Comparison of ENCODE assay signal across 20 cellular contexts in genomic region chr11:108912587-108912986, GRCh38.
A peak's percentile ranks its signal among the peaks of the same experiment; 100 is the strongest.
DNase-seq lines count a peak whose midpoint lies in the region; TF ChIP-seq lines count a peak whose summit lies in the region.
"Had no signal": no experiment of that assay in that cellular context is flagged by ENCODE, and none has a peak within 500 bp of the region (broad histone marks: within the 10 kb centered on the region; RNA-seq: fewer than 3 reads in every experiment).

No MANE protein-coding gene starts in this region.

- H3K9me3 ChIP-seq in HUES48 (ENCODE audit: control insufficient read depth, insufficient read depth, low read length) (no peaks in the 10 kb centered on the region), smooth muscle cell (replicated peaks; ENCODE audit: low read depth) (no peaks in the 10 kb centered on the region)

- H3K79me2 ChIP-seq in smooth muscle cell (ENCODE audit: low read depth), result no peaks in the 10 kb centered on the region

- H3K27me3 ChIP-seq in HUES48 (ENCODE audit: control insufficient read depth, insufficient read depth, low read length) (no peaks in the 10 kb centered on the region), brain microvascular endothelial cell (replicated peaks) (no peaks in the 10 kb centered on the region), smooth muscle cell (ENCODE audit: low read depth) (no peaks in the 10 kb centered on the region)
- H3K27me3 ChIP-seq: neural progenitor cell had no signal

- no peak overlapping the region for H3K9ac ChIP-seq in HUES48 (ENCODE audit: low read depth, low read length)
- no peak overlapping the region for H3K9ac ChIP-seq in smooth muscle cell (ENCODE audit: low read depth)
- H3K9ac ChIP-seq: neural progenitor cell had no signal

- 89% methylated on average over 1 of the region's 1 CpG for WGBS in smooth muscle cell (ENCODE audit: low lambda C conversion rate)

- H2AFZ ChIP-seq in smooth muscle cell (ENCODE audit: low read depth), result no peak overlapping the region
- H2AFZ ChIP-seq: neural progenitor cell had no signal

- H3K27ac ChIP-seq in HUES48 (ENCODE audit: low read depth, low read length) (peak overlapping the region; percentile 80), brain microvascular endothelial cell (peak overlapping the region; percentile 62), smooth muscle cell (ENCODE audit: low read depth) (peak overlapping the region; percentile 8)
- H3K27ac ChIP-seq: neural progenitor cell had no signal

- no peaks in the 10 kb centered on the region for H4K20me1 ChIP-seq in smooth muscle cell (ENCODE audit: low read depth)

- H3K4me1 ChIP-seq in HUES48 (ENCODE audit: control insufficient read depth, insufficient read depth, low read length) (peaks cover 12% of the 10 kb centered on the region), smooth muscle cell (ENCODE audit: low read depth) (no peaks in the 10 kb centered on the region)

- in situ Hi-C loops in brain microvascular endothelial cell (cut with HindIII; ENCODE audit: low pct_ligation_motif_present, low sequenced_read_pairs), result no loop called here

- H3K4me3 ChIP-seq in HUES48 (ENCODE audit: low read depth, low read length) (no peak overlapping the region), brain microvascular endothelial cell (ENCODE audit: low read depth, low read length) (no peak overlapping the region), fibroblast of villous mesenchyme (ENCODE audit: low read depth, low read length) (no peak overlapping the region), smooth muscle cell (no peak overlapping the region)
- H3K4me3 ChIP-seq: neural progenitor cell had no signal

- DNase-seq in brain microvascular endothelial cell, result peak; percentile 74
- DNase-seq in fibroblast of villous mesenchyme (ENCODE audit: low read depth), result peak; percentile 64
- no peak for DNase-seq in smooth muscle cell (lab: John Stamatoyannopoulos, UW; ENCODE audit: unreplicated experiment)
- DNase-seq in T1000 (lab: John Stamatoyannopoulos, UW), result no peak
- DNase-seq in NCI-H146 (lab: John Stamatoyannopoulos, UW), result no peak
- no peak for DNase-seq in NOMO-1 treated with DMSO at 0.1 percent for 48 hours (lab: John Stamatoyannopoulos, UW; ENCODE audit: unreplicated experiment)
- DNase-seq: activated naive CD4-positive, alpha-beta T cell treated with anti-CD3 and anti-CD28 coated beads for 36 hours; activated T-cell treated with anti-CD3 and anti-CD28 coated beads, Interleukin-2, amount 50 U/mL, for 24 hours; anterior cingulate cortex; CD4-positive, alpha-beta memory T cell; DMS153; GF-D8; head of caudate nucleus; left ventricle myocardium superior; NCI-H774; Right ventricle myocardium superior; stimulated activated CD4-positive, alpha-beta T cell treated with anti-CD3 and anti-CD28 coated beads, Interleukin-1b, Interleukin-23, amount 100 ng/mL, for 48 hours; SW 1271 had no signal

- no peaks in the 10 kb centered on the region for H3K36me3 ChIP-seq in HUES48 (ENCODE audit: control insufficient read depth, insufficient read depth, low read length)
- no peaks in the 10 kb centered on the region for H3K36me3 ChIP-seq in brain microvascular endothelial cell (replicated peaks)
- no peaks in the 10 kb centered on the region for H3K36me3 ChIP-seq in smooth muscle cell (ENCODE audit: low read depth)
- H3K36me3 ChIP-seq: neural progenitor cell had no signal

- H3F3A ChIP-seq in smooth muscle cell (ENCODE audit: low read depth), result no peaks in the 10 kb centered on the region

- no peak overlapping the region for H3K4me2 ChIP-seq in smooth muscle cell
- H3K4me2 ChIP-seq: neural progenitor cell had no signal

- TF ChIP-seq CTCF in brain microvascular endothelial cell (IDR thresholded peaks at IDR 0.05; ENCODE audit: low read depth, low read length, missing control alignments) (no peak), fibroblast of villous mesenchyme (IDR thresholded peaks at IDR 0.05; ENCODE audit: insufficient read depth, low read depth, low read length) (no peak), smooth muscle cell (IDR thresholded peaks at IDR 0.05; ENCODE audit: borderline replicate concordance, insufficient read depth, poor library complexity, severe bottlenecking) (no peak)

Comparison
In these comparisons a context has a peak if more than half of its experiments do, and no peak if none do; other contexts are left out.
1. H3K27ac ChIP-seq: peak in every context shown above with its lines; median percentile 80 in HUES48; 62 in brain microvascular endothelial cell; 8 in smooth muscle cell.
2. DNase-seq: peak in brain microvascular endothelial cell (single experiment) and fibroblast of villous mesenchyme (single experiment); none in smooth muscle cell (single experiment), T1000 (single experiment), NCI-H146 (single experiment) and NOMO-1 treated with DMSO at 0.1 percent for 48 hours (single experiment).